Comparison of ENCODE assay signal across 10 cellular contexts in genomic region chr1:30757976-30758688, GRCh38. TPM values are rescaled to one million over a fixed set of nuclear protein-coding genes. Genes with fewer than 3 reads are reported as not detected.
DNase-seq lines count a peak whose midpoint lies in the region; ATAC-seq and TF ChIP-seq lines count a peak whose summit lies in the region.
"Had no signal": no experiment of that assay in that cellular context is flagged by ENCODE, and none has a peak within 500 bp of the region (broad histone marks: within the 10 kb centered on the region; RNA-seq: fewer than 3 reads in every experiment).

No MANE protein-coding gene starts in this region.

- 72 to 82% methylated on average over 7 to 8 of the region's 9 CpGs for WGBS in esophagus squamous epithelium, 2 donors

- H3K36me3 ChIP-seq in SU-DHL-6 (ENCODE audit: low read length) = no peaks in the 10 kb centered on the region
- no peaks in the 10 kb centered on the region for H3K36me3 ChIP-seq in esophagus squamous epithelium

- H3F3A ChIP-seq in SU-DHL-6 (ENCODE audit: insufficient read depth) = peaks cover 77% of the 10 kb centered on the region

- H3K36me3 Mint-ChIP-seq in activated T-cell treated with anti-CD3 and anti-CD28 coated beads, Interleukin-2, amount 50 U/mL, for 4 hours (ENCODE audit: insufficient read depth) = peaks cover 9% of the 10 kb centered on the region

- peak overlapping the region; percentile 85 for H3K4me3 ChIP-seq in SU-DHL-6 (ENCODE audit: insufficient read depth, low read length, poor library complexity, severe bottlenecking)
- peak overlapping the region in 3 of 4 donors; percentile 43 to 64 (median 44) for H3K4me3 ChIP-seq in esophagus squamous epithelium

- no peak for ATAC-seq in activated T-cell treated with anti-CD3 and anti-CD28 coated beads, Interleukin-2, amount 50 U/mL, for 4 hours
- no peak for ATAC-seq in GM18907 (IDR thresholded peaks at IDR 0.05; ENCODE audit: unreplicated experiment)

- peaks cover 93% of the 10 kb centered on the region for H3K4me1 Mint-ChIP-seq in activated T-cell treated with anti-CD3 and anti-CD28 coated beads, Interleukin-2, amount 50 U/mL, for 4 hours (ENCODE audit: low read depth)

- TF ChIP-seq CTCF in SU-DHL-6 (IDR thresholded peaks at IDR 0.05; ENCODE audit: insufficient read depth, low read length, poor library complexity, severe bottlenecking) (no peak), esophagus squamous epithelium (IDR thresholded peaks at IDR 0.05) (no peak)

- no peaks in the 10 kb centered on the region for H3K9me3 Mint-ChIP-seq in activated T-cell treated with anti-CD3 and anti-CD28 coated beads, Interleukin-2, amount 50 U/mL, for 4 hours

- no peaks in the 10 kb centered on the region for H3K27me3 ChIP-seq in SU-DHL-6 (ENCODE audit: low read length)
- no peaks in the 10 kb centered on the region for H3K27me3 ChIP-seq in esophagus squamous epithelium

- H3K9me3 ChIP-seq in SU-DHL-6 (ENCODE audit: insufficient read depth, low read length) = no peaks in the 10 kb centered on the region
- H3K9me3 ChIP-seq in esophagus squamous epithelium = no peaks in the 10 kb centered on the region

- H3K27me3 Mint-ChIP-seq in activated T-cell treated with anti-CD3 and anti-CD28 coated beads, Interleukin-2, amount 50 U/mL, for 4 hours (ENCODE audit: low read depth) = no peaks in the 10 kb centered on the region

- H3K4me2 ChIP-seq in SU-DHL-6 (ENCODE audit: low read depth, low read length, poor library complexity, severe bottlenecking) = peak overlapping the region; percentile 71

- no peak for TF ChIP-seq POLR2A in esophagus squamous epithelium (IDR thresholded peaks at IDR 0.05)

- peak overlapping the region; percentile 86 for H3K9ac ChIP-seq in SU-DHL-6 (ENCODE audit: low read length)

- H4K20me1 ChIP-seq in SU-DHL-6 (ENCODE audit: low read depth, low read length) = no peaks in the 10 kb centered on the region

- H3K79me2 ChIP-seq in SU-DHL-6 (ENCODE audit: insufficient read depth, low read length) = peaks cover 48% of the 10 kb centered on the region

- H3K9me2 ChIP-seq in SU-DHL-6 (replicated peaks; ENCODE audit: insufficient read depth, low read length) = no peaks in the 10 kb centered on the region

- H3K4me3 Mint-ChIP-seq in activated T-cell treated with anti-CD3 and anti-CD28 coated beads, Interleukin-2, amount 50 U/mL, for 4 hours = peak overlapping the region; percentile 99

- no peak for DNase-seq in activated T-cell treated with anti-CD3 and anti-CD28 coated beads, Interleukin-2, amount 50 U/mL, for 4 hours
- DNase-seq in activated T-cell treated with anti-CD3 and anti-CD28 coated beads for 4 hours = no peak
- no peak for DNase-seq in esophagus squamous epithelium (lab: John Stamatoyannopoulos, UW)
- no peak for DNase-seq in SIG-M5 (lab: John Stamatoyannopoulos, UW)
- no peak for DNase-seq in KG1 (lab: John Stamatoyannopoulos, UW)

- H3K4me1 ChIP-seq in esophagus squamous epithelium = peaks cover 0 to 34% (median 9%) of the 10 kb centered on the region in 3 donors

- intact Hi-C loops in esophagus squamous epithelium (cut with DNase I) = no loop called here

- H2AFZ ChIP-seq in SU-DHL-6 (ENCODE audit: low read depth, low read length, severe bottlenecking) = no peak overlapping the region

- H3K27ac ChIP-seq in SU-DHL-6 (ENCODE audit: low read depth, low read length) (peak overlapping the region; percentile 90), esophagus squamous epithelium (peak overlapping the region; percentile 53 to 90 (median 79)), temporal lobe (ENCODE audit: low read depth, low read length) (peak overlapping the region; percentile 4)

RNA-seq across cellular contexts. Expression of gene LAPTM5, which starts 0.6 kb away (rescaled TPM):
- 10 to 100 TPM; 68.3 to 97.3 (median 86.8) TPM for total RNA-seq in activated T-cell treated with anti-CD3 and anti-CD28 coated beads, Interleukin-2, amount 50 U/mL, for 4 hours
- total RNA-seq in esophagus squamous epithelium (10 to 100 TPM in 2 of 4 donors, 1 to 10 TPM in 2; 6.3 to 53.4 (median 24.6) TPM), temporal lobe (3.9 TPM)

RNA-seq across cellular contexts. Expression of gene MATN1, which starts 34.7 kb away (rescaled TPM):
- total RNA-seq in activated T-cell treated with anti-CD3 and anti-CD28 coated beads, Interleukin-2, amount 50 U/mL, for 4 hours = 1 to 10 TPM; 2.0 to 2.9 (median 2.3) TPM
- total RNA-seq in esophagus squamous epithelium (not detected), temporal lobe (under 0.01 TPM)
- total RNA-seq: esophagus mucosa; T-helper 2 cell treated with Interferon-gamma antibody and Interleukin-4, amounts not matched to agents 100 ng/mL and 5 ng/mL, for 36 hours had no signal

Comparison
In these comparisons a context has a peak if more than half of its experiments do, and no peak if none do; other contexts are left out.
1. H3K27ac ChIP-seq: peak in every context shown above with its lines; median percentile 90 in SU-DHL-6; 79 in esophagus squamous epithelium; 4 in temporal lobe.